Comparison of ENCODE assay signal across 20 cellular contexts in genomic region chr2:191749181-191749540, GRCh38.
DNase-seq lines count a peak whose midpoint lies in the region; ATAC-seq, FAIRE-seq and TF ChIP-seq lines count a peak whose summit lies in the region.
"Had no signal": no experiment of that assay in that cellular context is flagged by ENCODE, and none has a peak within 500 bp of the region (broad histone marks: within the 10 kb centered on the region; RNA-seq: fewer than 3 reads in every experiment).

No MANE protein-coding gene starts in this region.

- no peak overlapping the region for H3K27ac Mint-ChIP-seq in activated naive CD4-positive, alpha-beta T cell treated with anti-CD3 and anti-CD28 coated beads for 36 hours
- H3K27ac Mint-ChIP-seq in activated naive CD4-positive, alpha-beta T cell treated with anti-CD3 and anti-CD28 coated beads, Interleukin-2, amount 10 ng/mL, durations not matched to agents 7 days and 5 days, result no peak overlapping the region
- H3K27ac Mint-ChIP-seq: CD14-positive monocyte, memory B cell had no signal

- no peaks in the 10 kb centered on the region for H3K9me3 ChIP-seq in GM12878 (replicated peaks; ENCODE audit: control insufficient read depth, insufficient read depth, low read length)
- H3K9me3 ChIP-seq in smooth muscle cell (replicated peaks; ENCODE audit: low read depth), result no peaks in the 10 kb centered on the region
- H3K9me3 ChIP-seq: neutrophil, psoas muscle, vagina had no signal

- H3K4me3 ChIP-seq in GM12878 (no peak overlapping the region), smooth muscle cell (no peak overlapping the region)
- H3K4me3 ChIP-seq: psoas muscle, vagina had no signal

- BruUV-seq in GM12878 (replicated peaks; lab: Mats Ljungman, UMichigan), result no TSS peak

- TF ChIP-seq POLR2A in GM12892 (IDR thresholded peaks at IDR 0.05; ENCODE audit: low read depth, low read length), result no peak
- no peak for TF ChIP-seq POLR2A in GM12878 (IDR thresholded peaks at IDR 0.05; ENCODE audit: low read depth, low read length)

- SMC1A ChIA-PET in GM12878 (lab: Charles Lee; ENCODE audit: uncharacterized antibody, unreplicated experiment), result interaction anchor here (0.9 to 3.0 kb wide), 7 partner anchors 8 to 194 kb away, joined by 3 to 14 read pairs (median 6); no protein-coding TSS in a partner anchor

- H3K9ac ChIP-seq in GM12878 (ENCODE audit: control insufficient read depth, insufficient read depth, low read length) (no peak overlapping the region), smooth muscle cell (ENCODE audit: low read depth) (no peak overlapping the region)

- TF ChIP-seq EP300 in GM12878 (IDR thresholded peaks at IDR 0.05; ENCODE audit: borderline replicate concordance in 1 of 2, control insufficient read depth in 1 of 2, low read depth in 2 of 2, low read length in 2 of 2), result no peak

- H3K36me3 ChIP-seq in GM12878 (ENCODE audit: control insufficient read depth in 2 of 2, insufficient read depth in 2 of 2, low read length in 1 of 2) (no peaks in the 10 kb centered on the region), smooth muscle cell (ENCODE audit: low read depth) (no peaks in the 10 kb centered on the region)
- H3K36me3 ChIP-seq: neutrophil, vagina, WERI-Rb-1 had no signal

- CTCF ChIA-PET in GM12878 (lab: Yijun Ruan, JAX), result interaction anchor here (0.5 to 3.9 kb wide), 5 partner anchors 9 to 1468 kb away, joined by 3 to 32 read pairs (median 3); no protein-coding TSS in a partner anchor
- CTCF ChIA-PET in activated naive CD4-positive, alpha-beta T cell treated with anti-CD3 and anti-CD28 coated beads for 36 hours (lab: Charles Lee), result no interaction called here
- CTCF ChIA-PET in activated naive CD4-positive, alpha-beta T cell treated with anti-CD3 and anti-CD28 coated beads, Interleukin-2, amount 10 ng/mL, durations not matched to agents 7 days and 5 days (lab: Charles Lee), result interaction anchor here (1.4 kb wide), 1 partner anchor 9 kb away, joined by 5 read pairs; no protein-coding TSS in a partner anchor

- intact Hi-C loops in GM12878 (cut with micrococcal nuclease; ENCODE audit: unreplicated experiment), result no loop called here
- intact Hi-C loops in activated naive CD4-positive, alpha-beta T cell treated with anti-CD3 and anti-CD28 coated beads for 36 hours (cut with micrococcal nuclease), result no loop called here

- in situ Hi-C loops in GM12878 (cut with MboI), result no loop called here

- POLR2A ChIA-PET in GM12878 (lab: Charles Lee), result interaction anchor here (1.1 to 2.8 kb wide), 2 partner anchors 9 to 24 kb away, joined by 3 to 9 read pairs; no protein-coding TSS in a partner anchor

- H3K4me1 Mint-ChIP-seq in activated naive CD4-positive, alpha-beta T cell treated with anti-CD3 and anti-CD28 coated beads for 36 hours (ENCODE audit: low read depth), result peaks cover 14% of the 10 kb centered on the region
- no peaks in the 10 kb centered on the region for H3K4me1 Mint-ChIP-seq in activated naive CD4-positive, alpha-beta T cell treated with anti-CD3 and anti-CD28 coated beads, Interleukin-2, amount 10 ng/mL, durations not matched to agents 7 days and 5 days
- H3K4me1 Mint-ChIP-seq: CD14-positive monocyte, memory B cell had no signal

- no peak for TF ChIP-seq CTCF in GM12878 (IDR thresholded peaks at IDR 0.05 in 2 of 3, conservative IDR thresholded peaks at IDR 0.05 in 1 of 3; ENCODE audit: control insufficient read depth in 2 of 3, extremely low read depth in 1 of 3, insufficient read depth in 1 of 3, low read depth in 3 of 3, low read length in 3 of 3)
- no peak for TF ChIP-seq CTCF in smooth muscle cell (IDR thresholded peaks at IDR 0.05; ENCODE audit: borderline replicate concordance, insufficient read depth, poor library complexity, severe bottlenecking)

- H3K36me3 Mint-ChIP-seq in activated naive CD4-positive, alpha-beta T cell treated with anti-CD3 and anti-CD28 coated beads for 36 hours (ENCODE audit: low read depth), result no peaks in the 10 kb centered on the region
- H3K36me3 Mint-ChIP-seq in activated naive CD4-positive, alpha-beta T cell treated with anti-CD3 and anti-CD28 coated beads, Interleukin-2, amount 10 ng/mL, durations not matched to agents 7 days and 5 days, result no peaks in the 10 kb centered on the region
- H3K36me3 Mint-ChIP-seq: CD14-positive monocyte, memory B cell had no signal

- H3K27ac ChIP-seq in GM12878 (ENCODE audit: control insufficient read depth, insufficient read depth) (peak overlapping the region; percentile 58; the same call in 1 of the 2 replicates), smooth muscle cell (ENCODE audit: low read depth) (no peak overlapping the region)
- H3K27ac ChIP-seq: neutrophil, psoas muscle, RWPE1, vagina, WERI-Rb-1 had no signal

- no peaks in the 10 kb centered on the region for H3F3A ChIP-seq in smooth muscle cell (ENCODE audit: low read depth)

- 35% methylated on average over 4 of the region's 4 CpGs for WGBS in GM12878 (ENCODE audit: insufficient coverage, insufficient replicate concordance, low lambda C conversion rate, missing lambda C conversion rate)
- 70% methylated on average over 4 of the region's 4 CpGs for WGBS in smooth muscle cell (ENCODE audit: low lambda C conversion rate)

- H3K79me2 ChIP-seq in GM12878 (ENCODE audit: control insufficient read depth, insufficient read depth, low read length) (no peaks in the 10 kb centered on the region), smooth muscle cell (ENCODE audit: low read depth) (no peaks in the 10 kb centered on the region)

- no peak for TF ChIP-seq RAD21 in GM12878 (IDR thresholded peaks at IDR 0.05; ENCODE audit: insufficient read depth, low read depth, low read length)

- RAD21 ChIA-PET in GM12878 (lab: Charles Lee; ENCODE audit: unreplicated experiment), result interaction anchor here (0.5 kb wide), 1 partner anchor 8 kb away, joined by 3 read pairs; no protein-coding TSS in a partner anchor

- no peaks in the 10 kb centered on the region for H3K27me3 ChIP-seq in GM12878 (replicated peaks in 1 of 2; ENCODE audit: control insufficient read depth in 2 of 2, insufficient read depth in 2 of 2, low read length in 1 of 2)
- H3K27me3 ChIP-seq in smooth muscle cell (ENCODE audit: low read depth), result peaks cover under 1% of the 10 kb centered on the region
- H3K27me3 ChIP-seq: neutrophil, vagina had no signal

- ATAC-seq in GM19025 (IDR thresholded peaks at IDR 0.05; ENCODE audit: low read depth, unreplicated experiment) (peak; percentile 11), HG03432 (IDR thresholded peaks at IDR 0.05; ENCODE audit: unreplicated experiment) (peak; percentile 5), GM12878 (peak; percentile 30)
- ATAC-seq: psoas muscle, SK-N-SH treated with all-trans-retinoic acid at 6 μM for 48 hours had no signal

- H4K20me1 ChIP-seq in GM12878 (ENCODE audit: control insufficient read depth, insufficient read depth) (no peaks in the 10 kb centered on the region), smooth muscle cell (ENCODE audit: low read depth) (no peaks in the 10 kb centered on the region)

- H3K4me3 Mint-ChIP-seq in activated naive CD4-positive, alpha-beta T cell treated with anti-CD3 and anti-CD28 coated beads for 36 hours, result no peak overlapping the region
- no peak overlapping the region for H3K4me3 Mint-ChIP-seq in activated naive CD4-positive, alpha-beta T cell treated with anti-CD3 and anti-CD28 coated beads, Interleukin-2, amount 10 ng/mL, durations not matched to agents 7 days and 5 days
- H3K4me3 Mint-ChIP-seq: CD14-positive monocyte, memory B cell had no signal

- H3K9me3 Mint-ChIP-seq in activated naive CD4-positive, alpha-beta T cell treated with anti-CD3 and anti-CD28 coated beads for 36 hours, result no peaks in the 10 kb centered on the region
- no peaks in the 10 kb centered on the region for H3K9me3 Mint-ChIP-seq in activated naive CD4-positive, alpha-beta T cell treated with anti-CD3 and anti-CD28 coated beads, Interleukin-2, amount 10 ng/mL, durations not matched to agents 7 days and 5 days
- H3K9me3 Mint-ChIP-seq: memory B cell had no signal

- DNase-seq in GM12892 (ENCODE audit: insufficient read length), result no peak
- no peak for DNase-seq in GM12878 (ENCODE audit: low read depth, low spot score)
- no peak for DNase-seq in activated naive CD4-positive, alpha-beta T cell treated with anti-CD3 and anti-CD28 coated beads for 36 hours
- DNase-seq in smooth muscle cell (lab: John Stamatoyannopoulos, UW; ENCODE audit: unreplicated experiment), result no peak
- DNase-seq in NCI-H1092 (lab: John Stamatoyannopoulos, UW), result no peak
- no peak for DNase-seq in activated naive CD4-positive, alpha-beta T cell treated with anti-CD3 and anti-CD28 coated beads, Interleukin-2, amount 10 ng/mL, durations not matched to agents 7 days and 5 days
- DNase-seq: left cardiac atrium, NCI-H2171, NCI-H524 treated with DMSO at 0.1 percent for 48 hours, psoas muscle, WERI-Rb-1 had no signal

- H3K4me1 ChIP-seq in GM12878 (ENCODE audit: control insufficient read depth, insufficient read depth, low read length), result peaks cover 10% of the 10 kb centered on the region
- no peaks in the 10 kb centered on the region for H3K4me1 ChIP-seq in smooth muscle cell (ENCODE audit: low read depth)
- H3K4me1 ChIP-seq: psoas muscle, vagina had no signal

- H3K4me2 ChIP-seq in GM12878 (ENCODE audit: control insufficient read depth, insufficient read depth) (peak overlapping the region; percentile 66; the same call in 1 of the 2 replicates), smooth muscle cell (no peak overlapping the region)

- FAIRE-seq in GM12892 (lab: Jason Lieb, UNC) (peak; percentile 60), GM12878 (lab: Jason Lieb, UNC) (no peak)
- FAIRE-seq: G401.6 had no signal

- H3K27me3 Mint-ChIP-seq in activated naive CD4-positive, alpha-beta T cell treated with anti-CD3 and anti-CD28 coated beads for 36 hours (ENCODE audit: low read depth), result peaks cover 5% of the 10 kb centered on the region
- peaks cover 31% of the 10 kb centered on the region for H3K27me3 Mint-ChIP-seq in activated naive CD4-positive, alpha-beta T cell treated with anti-CD3 and anti-CD28 coated beads, Interleukin-2, amount 10 ng/mL, durations not matched to agents 7 days and 5 days

- H2AFZ ChIP-seq in GM12878 (ENCODE audit: control insufficient read depth, low read depth, low read length) (peak overlapping the region; percentile 41; the same call in 1 of the 2 replicates), smooth muscle cell (ENCODE audit: low read depth) (no peak overlapping the region)

TF ChIP-seq in GM12878, 131 proteins besides CTCF, POLR2A, EP300 and RAD21:
- no peak for TF ChIP-seq JUNB (IDR thresholded peaks at IDR 0.05)
- no peak for TF ChIP-seq IKZF1 (conservative IDR thresholded peaks at IDR 0.05)
- TF ChIP-seq RCOR1 (conservative IDR thresholded peaks at IDR 0.05; ENCODE audit: low read depth, low read length), result no peak
- TF ChIP-seq NFXL1 (IDR thresholded peaks at IDR 0.05; ENCODE audit: borderline replicate concordance), result no peak
- TF ChIP-seq CBX3 (IDR thresholded peaks at IDR 0.05; ENCODE audit: borderline replicate concordance, low read depth), result no peak
- TF ChIP-seq GATAD2B (conservative IDR thresholded peaks at IDR 0.05; ENCODE audit: low read depth), result no peak
